In genomic region chr10:114629083-114629823, GRCh38 we compare ENCODE assay signal across 30 cellular contexts. TPM values are rescaled to one million over a fixed set of nuclear protein-coding genes. Genes with fewer than 3 reads are reported as not detected.
DNase-seq lines count a peak whose midpoint lies in the region; ATAC-seq, FAIRE-seq and TF ChIP-seq lines count a peak whose summit lies in the region.
"Had no signal": no experiment of that assay in that cellular context is flagged by ENCODE, and none has a peak within 500 bp of the region (broad histone marks: within the 10 kb centered on the region; RNA-seq: fewer than 3 reads in every experiment).

No MANE protein-coding gene starts in this region.

- H3K4me3 Mint-ChIP-seq in brain: peak overlapping the region in 3 of 5 experiments; percentile 46 to 92 (median 89)
- peak overlapping the region; percentile 11 for H3K4me3 Mint-ChIP-seq in neural crest cell
- H3K4me3 Mint-ChIP-seq in T-helper 2 cell treated with Interferon-gamma antibody and Interleukin-4, amounts not matched to agents 5 μg/mL and 100 μg/mL, for 36 hours: no peak overlapping the region
- H3K4me3 Mint-ChIP-seq in T-cell: no peak overlapping the region
- H3K4me3 Mint-ChIP-seq: activated CD8-positive, alpha-beta memory T cell treated with anti-CD3 and anti-CD28 coated beads, Interleukin-2, amount 10 ng/mL, durations not matched to agents 7 days and 5 days; effector memory CD8-positive, alpha-beta T cell; GM23338; neural progenitor cell; stimulated activated memory B cell treated with anti-CD40 and anti-IgM and Interleukin-4, amounts not matched to agents 10 μg/mL and 1 μg/mL and 100 μg/mL, for 72 hours had no signal

- intact Hi-C loops in left ventricle myocardium inferior (cut with micrococcal nuclease): loop anchor here (10.0 kb wide), 1 partner anchor 64 kb away; no protein-coding TSS in a partner anchor

- H3K4me1 ChIP-seq in left ventricle myocardium inferior: peaks cover 90% of the 10 kb centered on the region

- H3K36me3 ChIP-seq in left ventricle myocardium inferior: peaks cover 7% of the 10 kb centered on the region
- H3K36me3 ChIP-seq: BLaER1 treated with 17β-estradiol and CSF1 and Interleukin-3, amounts not matched to agents 10 nM and 100 nM; neural progenitor cell; tibial nerve had no signal

- peak; percentile 77 for FAIRE-seq in GM12892 (lab: Jason Lieb, UNC)
- FAIRE-seq: colon had no signal

- no peak for TF ChIP-seq POLR2A in GM12892 (IDR thresholded peaks at IDR 0.05; ENCODE audit: low read depth, low read length)

- peaks cover 7% of the 10 kb centered on the region for H3K9me3 ChIP-seq in left ventricle myocardium inferior (replicated peaks)

- H3K27me3 Mint-ChIP-seq in brain: peaks cover 67% of the 10 kb centered on the region
- H3K27me3 Mint-ChIP-seq in neural crest cell (ENCODE audit: low read depth): peaks cover 51% of the 10 kb centered on the region
- peaks cover 51% of the 10 kb centered on the region for H3K27me3 Mint-ChIP-seq in T-helper 2 cell treated with Interferon-gamma antibody and Interleukin-4, amounts not matched to agents 5 μg/mL and 100 μg/mL, for 36 hours (ENCODE audit: low read depth)
- H3K27me3 Mint-ChIP-seq in T-cell: peaks cover 38 to 39% of the 10 kb centered on the region in 2 donors

- H3K4me1 Mint-ChIP-seq in brain (peaks cover 53% of the 10 kb centered on the region), neural crest cell (peaks cover 36% of the 10 kb centered on the region), T-cell (peaks cover 18 to 25% (median 21%) of the 10 kb centered on the region in 3 donors)
- peaks cover 24% of the 10 kb centered on the region for H3K4me1 Mint-ChIP-seq in T-helper 2 cell treated with Interferon-gamma antibody and Interleukin-4, amounts not matched to agents 5 μg/mL and 100 μg/mL, for 36 hours (ENCODE audit: low read depth)

- ATAC-seq in HG02588 (IDR thresholded peaks at IDR 0.05; ENCODE audit: unreplicated experiment) (no peak), T-cell (replicated peaks in 1 of 4) (no peak)
- ATAC-seq: activated CD8-positive, alpha-beta memory T cell treated with anti-CD3 and anti-CD28 coated beads, Interleukin-2, amount 10 ng/mL, durations not matched to agents 7 days and 5 days; activated naive CD4-positive, alpha-beta T cell treated with anti-CD3 and anti-CD28 coated beads, Interleukin-2, amount 50 U/mL, for 72 hours; effector memory CD8-positive, alpha-beta T cell; GM23338; left colon; PC-3; stimulated activated memory B cell treated with anti-CD40 and anti-IgM and Interleukin-4, amounts not matched to agents 10 μg/mL and 1 μg/mL and 100 μg/mL, for 72 hours had no signal

- DNase-seq in GM12892 (ENCODE audit: insufficient read length) (no peak), left ventricle myocardium inferior (no peak), neural crest cell (ENCODE audit: low read depth, low spot score) (no peak), T-cell (no peak)
- DNase-seq in stimulated activated CD4-positive, alpha-beta T cell treated with anti-CD3 and anti-CD28 coated beads, Interleukin-4, amount 100 ng/mL, for 1 hour: no peak
- DNase-seq in T-helper 2 cell treated with Interferon-gamma antibody and Interleukin-4, amounts not matched to agents 5 μg/mL and 100 μg/mL, for 36 hours (ENCODE audit: low spot score): no peak
- DNase-seq: activated CD4-positive, alpha-beta T cell treated with anti-CD3 and anti-CD28 coated beads for 48 hours; activated CD8-positive, alpha-beta memory T cell treated with anti-CD3 and anti-CD28 coated beads, Interleukin-2, amount 10 ng/mL, durations not matched to agents 7 days and 5 days; Calu3; effector memory CD8-positive, alpha-beta T cell; EL; left colon; NCI-H1092; NCI-H1930; NCI-H226; NCI-H774; SJCRH30; stimulated activated CD4-positive, alpha-beta T cell treated with anti-CD3 and anti-CD28 coated beads, Interleukin-2, amount 100 ng/mL, for 24 hours; T-helper 2 cell had no signal

- H3K27ac Mint-ChIP-seq in brain (peak overlapping the region in 2 of 5 experiments; percentile 17 to 94), neural crest cell (ENCODE audit: unreplicated experiment) (no peak overlapping the region), T-cell (peak overlapping the region in 1 of 2 donors; percentile 29)
- H3K27ac Mint-ChIP-seq in T-helper 2 cell treated with Interferon-gamma antibody and Interleukin-4, amounts not matched to agents 5 μg/mL and 100 μg/mL, for 36 hours: no peak overlapping the region
- H3K27ac Mint-ChIP-seq: activated CD8-positive, alpha-beta memory T cell treated with anti-CD3 and anti-CD28 coated beads, Interleukin-2, amount 10 ng/mL, durations not matched to agents 7 days and 5 days; activated naive CD4-positive, alpha-beta T cell treated with anti-CD3 and anti-CD28 coated beads, Interleukin-2, amount 50 U/mL, for 72 hours; effector memory CD8-positive, alpha-beta T cell; GM23338; neural progenitor cell; stimulated activated memory B cell treated with anti-CD40 and anti-IgM and Interleukin-4, amounts not matched to agents 10 μg/mL and 1 μg/mL and 100 μg/mL, for 72 hours had no signal

- POLR2A ChIA-PET in T-cell (lab: Charles Lee): no interaction called here

- H3K27me3 ChIP-seq in left ventricle myocardium inferior (ENCODE audit: low read depth): no peaks in the 10 kb centered on the region
- H3K27me3 ChIP-seq: SJCRH30, tibial nerve had no signal

- H3K36me3 Mint-ChIP-seq in brain: peaks cover 5% of the 10 kb centered on the region
- no peaks in the 10 kb centered on the region for H3K36me3 Mint-ChIP-seq in neural crest cell (ENCODE audit: low read depth)
- peaks cover 1% of the 10 kb centered on the region for H3K36me3 Mint-ChIP-seq in T-helper 2 cell treated with Interferon-gamma antibody and Interleukin-4, amounts not matched to agents 5 μg/mL and 100 μg/mL, for 36 hours (ENCODE audit: low read depth)
- H3K36me3 Mint-ChIP-seq in T-cell: no peaks in the 10 kb centered on the region
- H3K36me3 Mint-ChIP-seq: stimulated activated memory B cell treated with anti-CD40 and anti-IgM and Interleukin-4, amounts not matched to agents 10 μg/mL and 1 μg/mL and 100 μg/mL, for 72 hours had no signal

- H3K27ac ChIP-seq in left ventricle myocardium inferior (replicated peaks): peak overlapping the region; percentile 92
- H3K27ac ChIP-seq: BLaER1 treated with 17β-estradiol and CSF1 and Interleukin-3, amounts not matched to agents 10 nM and 100 nM; neural progenitor cell; SJCRH30; skin epidermis had no signal

- H3K9me3 Mint-ChIP-seq in brain (peaks cover 2 to 7% (median 5%) of the 10 kb centered on the region in 5 experiments), neural crest cell (no peaks in the 10 kb centered on the region), T-cell (peaks cover 0 to 5% (median 5%) of the 10 kb centered on the region in 3 donors)
- peaks cover 4% of the 10 kb centered on the region for H3K9me3 Mint-ChIP-seq in T-helper 2 cell treated with Interferon-gamma antibody and Interleukin-4, amounts not matched to agents 5 μg/mL and 100 μg/mL, for 36 hours
- H3K9me3 Mint-ChIP-seq: effector memory CD8-positive, alpha-beta T cell; stimulated activated memory B cell treated with anti-CD40 and anti-IgM and Interleukin-4, amounts not matched to agents 10 μg/mL and 1 μg/mL and 100 μg/mL, for 72 hours had no signal

- TF ChIP-seq CTCF in brain (conservative IDR thresholded peaks at IDR 0.05) (no peak), left ventricle myocardium inferior (IDR thresholded peaks at IDR 0.05; ENCODE audit: borderline replicate concordance) (no peak), neural crest cell (conservative IDR thresholded peaks at IDR 0.05) (no peak)

- peak overlapping the region; percentile 76 for H3K4me3 ChIP-seq in left ventricle myocardium inferior
- H3K4me3 ChIP-seq: BLaER1 treated with 17β-estradiol and CSF1 and Interleukin-3, amounts not matched to agents 10 nM and 100 nM; GM23338; neural progenitor cell; SJCRH30; skin epidermis; tibial nerve had no signal

- CTCF ChIA-PET in T-cell (lab: Charles Lee): no interaction called here

RNA-seq across cellular contexts. Expression of gene ABLIM1, which starts 28.8 kb away (rescaled TPM):
- polyA plus RNA-seq in GM12892 (2012; ENCODE audit: missing spikeins): 33.6 TPM
- polyA plus RNA-seq in brain (ENCODE audit: insufficient read depth, low read depth, low replicate concordance): 46.0 TPM
- total RNA-seq in left ventricle myocardium inferior (674 TPM), neural crest cell (35.8 and 40.2 TPM in 2 replicates), T-cell (100 to 1,000 TPM; 212 to 311 (median 266) TPM)

Comparison
In these comparisons a context has a peak if more than half of its experiments do, and no peak if none do; other contexts are left out.
1. H3K4me3 Mint-ChIP-seq: peak in brain (3 of 5) and neural crest cell (single experiment); none in T-helper 2 cell treated with Interferon-gamma antibody and Interleukin-4, amounts not matched to agents 5 μg/mL and 100 μg/mL, for 36 hours (single experiment) and T-cell (0 of 3).